ENCODE assay signal across 21 cellular contexts in the genomic region with DNA sequence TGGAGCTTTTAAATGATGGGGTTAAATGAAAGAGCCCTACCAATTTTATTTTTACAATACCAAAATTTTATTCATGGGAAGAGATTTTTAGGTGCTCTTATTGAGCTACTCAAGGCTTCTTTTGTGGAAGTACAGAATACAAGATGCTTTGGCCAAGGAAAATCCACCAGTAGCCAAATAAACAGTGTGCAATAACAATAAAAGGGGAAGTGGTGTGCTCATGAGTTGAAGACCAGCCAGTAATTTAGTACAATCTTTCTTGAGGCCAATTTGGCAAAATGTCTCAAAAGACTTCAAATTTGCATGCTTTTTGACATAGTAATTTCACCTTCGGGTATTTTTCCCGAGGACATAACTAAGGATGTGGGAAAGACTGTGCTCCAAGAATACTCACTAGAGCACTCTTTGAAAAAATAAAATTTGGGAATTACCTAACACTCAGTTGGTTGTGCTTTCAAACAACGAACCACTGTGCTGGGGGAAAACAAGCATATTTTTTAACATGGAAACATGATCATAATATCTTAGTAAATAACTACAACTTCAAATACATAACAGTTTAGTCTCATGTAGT.
A peak's percentile ranks its signal among the peaks of the same experiment; 100 is the strongest.
DNase-seq lines count a peak whose midpoint lies in the region; ATAC-seq and TF ChIP-seq lines count a peak whose summit lies in the region.
"Had no signal": no experiment of that assay in that cellular context is flagged by ENCODE, and none has a peak within 500 bp of the region (broad histone marks: within the 10 kb centered on the region; RNA-seq: fewer than 3 reads in every experiment).

No MANE protein-coding gene starts in this region.

- DNase-seq in Kasumi-1 (lab: John Stamatoyannopoulos, UW) (peak; percentile 84 to 88), OCI-M1 (lab: John Stamatoyannopoulos, UW) (peak; percentile 34), fibroblast of gingiva (ENCODE audit: low read depth) (peak; percentile 46), pulmonary artery endothelial cell (ENCODE audit: low read depth, low spot score) (peak; percentile 10), SW 1271 (lab: John Stamatoyannopoulos, UW) (no peak), tibial artery (no peak)
- DNase-seq: activated B cell treated with CpG ODN at 0.5 μM for 24 hours; activated CD8-positive, alpha-beta T cell treated with anti-CD3 and anti-CD28 coated beads for 36 hours; activated naive CD4-positive, alpha-beta T cell treated with anti-CD3 and anti-CD28 coated beads, Interleukin-2, amount 10 ng/mL, durations not matched to agents 7 days and 5 days; activated T-cell treated with anti-CD3 and anti-CD28 coated beads, Interleukin-2, amount 50 U/mL, for 24 hours; aorta; Calu3; H9; islet precursor cell; naive B cell; ovary; SHP77 treated with DMSO at 0.1 percent for 48 hours; stimulated activated CD4-positive, alpha-beta T cell treated with anti-CD3 and anti-CD28 coated beads, Interleukin-2, amount 100 ng/mL, for 48 hours had no signal

- intact Hi-C loops in tibial artery (cut with DNase I; ENCODE audit: low total_unique reads): no loop called here

- H3K4me3 ChIP-seq in tibial artery: no peak overlapping the region
- H3K4me3 ChIP-seq: BLaER1 treated with 17β-estradiol and CSF1 and Interleukin-3, amounts not matched to agents 10 nM and 100 nM; ovary had no signal

- no peaks in the 10 kb centered on the region for H3K9me3 ChIP-seq in tibial artery
- H3K9me3 ChIP-seq: BLaER1 treated with 17β-estradiol and CSF1 and Interleukin-3, amounts not matched to agents 10 nM and 100 nM; ovary had no signal

- H3K27ac ChIP-seq in tibial artery: no peak overlapping the region
- H3K27ac ChIP-seq: BLaER1 treated with 17β-estradiol and CSF1 and Interleukin-3, amounts not matched to agents 10 nM and 100 nM; ovary had no signal

- TF ChIP-seq CTCF in tibial artery (IDR thresholded peaks at IDR 0.05): no peak

- ATAC-seq in GM21786 (IDR thresholded peaks at IDR 0.05; ENCODE audit: unreplicated experiment) (no peak), HG02970 (IDR thresholded peaks at IDR 0.05; ENCODE audit: low FRiP score, unreplicated experiment) (no peak)
- ATAC-seq: activated CD8-positive, alpha-beta T cell treated with anti-CD3 and anti-CD28 coated beads for 36 hours had no signal

- H3K4me1 ChIP-seq in tibial artery: peaks cover 0 to 7% (median 3%) of the 10 kb centered on the region in 4 donors

- H3K27me3 ChIP-seq in tibial artery: no peaks in the 10 kb centered on the region
- H3K27me3 ChIP-seq: ovary had no signal

- no peaks in the 10 kb centered on the region for H3K36me3 ChIP-seq in tibial artery
- H3K36me3 ChIP-seq: BLaER1 treated with 17β-estradiol and CSF1 and Interleukin-3, amounts not matched to agents 10 nM and 100 nM; ovary had no signal

Comparison
In these comparisons a context has a peak if more than half of its experiments do, and no peak if none do; other contexts are left out.
1. DNase-seq: peak in Kasumi-1 (2 of 2), OCI-M1 (single experiment), fibroblast of gingiva (single experiment) and pulmonary artery endothelial cell (single experiment); none in SW 1271 (0 of 2) and tibial artery (0 of 2).